Comparison of ENCODE assay signal across 6 cellular contexts in the genomic region with DNA sequence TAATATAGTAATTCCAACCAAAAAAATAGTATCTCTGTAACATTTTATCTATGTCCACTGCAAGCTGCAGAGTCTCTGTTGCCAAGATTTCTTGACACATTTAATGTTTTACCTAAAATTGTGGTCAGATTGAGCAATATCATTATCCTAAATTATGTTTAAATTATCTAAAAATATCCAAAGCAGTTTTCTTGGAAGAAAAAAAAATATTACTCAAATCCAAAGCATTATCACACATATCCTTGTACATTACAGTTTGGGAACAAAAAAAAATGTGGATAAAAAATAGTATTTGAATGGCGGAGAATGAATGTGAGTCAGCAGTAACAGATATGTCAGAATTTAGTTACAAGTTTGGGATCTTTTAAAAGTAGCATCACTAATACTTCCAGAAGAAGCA. TPM values are rescaled to one million over a fixed set of nuclear protein-coding genes. Genes with fewer than 3 reads are reported as not detected.
DNase-seq lines count a peak whose midpoint lies in the region; ATAC-seq, FAIRE-seq and TF ChIP-seq lines count a peak whose summit lies in the region.
"Not testable (repeated sequence)": the region's sequence is repeated elsewhere in the genome, so short reads cannot be mapped to it uniquely, and the experiment has no call there.

No MANE protein-coding gene starts in this region.

- peak overlapping the region; percentile 34 for H3K27ac Mint-ChIP-seq in activated naive CD8-positive, alpha-beta T cell

- H3K79me2 ChIP-seq in K562 (ENCODE audit: control insufficient read depth, insufficient read depth, low read length), result peaks cover 12% of the 10 kb centered on the region; the same call in 2 of the 3 replicates

- not testable (repeated sequence) for H2BK15ac ChIP-seq in IMR-90 (ENCODE audit: low read depth, low read length)

- H4K5ac ChIP-seq in IMR-90 (ENCODE audit: low read depth, low read length), result not testable (repeated sequence)

- H3K23ac ChIP-seq in IMR-90 (ENCODE audit: low read depth, low read length), result not testable (repeated sequence)

- not testable (repeated sequence) for H2BK120ac ChIP-seq in IMR-90 (ENCODE audit: low read depth, low read length)

- not testable (repeated sequence) for H4K8ac ChIP-seq in IMR-90 (ENCODE audit: low read depth in 2 of 2, low read length in 2 of 2)

- POLR2A ChIA-PET in IMR-90 (lab: Charles Lee; ENCODE audit: unreplicated experiment); K562 (lab: Yijun Ruan, JAX): not testable (repeated sequence)

- not testable (repeated sequence) for H4K20me1 ChIP-seq in IMR-90 (ENCODE audit: insufficient read depth, low read length); K562 (replicated peaks; ENCODE audit: control insufficient read depth, insufficient read depth, low read length)

- H2BK5ac ChIP-seq in IMR-90 (ENCODE audit: low read depth, low read length, poor library complexity, severe bottlenecking), result not testable (repeated sequence)

- not testable (repeated sequence) for H3K18ac ChIP-seq in IMR-90 (ENCODE audit: low read depth, low read length)

- FAIRE-seq in K562 (lab: Jason Lieb, UNC), result not testable (repeated sequence)

- peaks cover 10% of the 10 kb centered on the region for H3K36me3 Mint-ChIP-seq in activated naive CD8-positive, alpha-beta T cell

- WGBS in IMR-90 (ENCODE audit: extremely low coverage in 2 of 2, insufficient read length in 1 of 2), 2 experiments, result 100% methylated on average over 1 of the region's 1 CpG; no CpG with 5 or more reads in 1 of the 2 experiments
- WGBS in K562 (ENCODE audit: insufficient coverage, low coverage, missing lambda C conversion rate), result 100% methylated on average over 1 of the region's 1 CpG

- not testable (repeated sequence) for TF ChIP-seq POLR2A in IMR-90 (IDR thresholded peaks at IDR 0.05; ENCODE audit: low read depth, low read length); K562 (conservative IDR thresholded peaks at IDR 0.05)

- not testable (repeated sequence) for H2BK20ac ChIP-seq in IMR-90 (ENCODE audit: low read depth, low read length)

- not testable (repeated sequence) for H3K9me3 Mint-ChIP-seq in activated naive CD8-positive, alpha-beta T cell (ENCODE audit: low read depth)

- H3K4me3 Mint-ChIP-seq in activated naive CD8-positive, alpha-beta T cell, result not testable (repeated sequence)

- not testable (repeated sequence) for H3K9me3 ChIP-seq in IMR-90 (ENCODE audit: control insufficient read depth, insufficient read depth, low read length); K562 (replicated peaks; ENCODE audit: control insufficient read depth, insufficient read depth, low read depth, low read length)

- H3K4me1 Mint-ChIP-seq in activated naive CD8-positive, alpha-beta T cell (ENCODE audit: low read depth), result peaks cover 27% of the 10 kb centered on the region

- H3K4me3 ChIP-seq in IMR-90 (ENCODE audit: insufficient read depth, low read depth, low read length); K562; fibroblast of the aortic adventitia (ENCODE audit: low read depth, low read length): not testable (repeated sequence)

- not testable (repeated sequence) for H4K91ac ChIP-seq in IMR-90 (ENCODE audit: insufficient read depth, low read depth, low read length)

- ATAC-seq in IMR-90 (ENCODE audit: low read depth); K562: not testable (repeated sequence)

- CTCF ChIA-PET in IMR-90 (lab: Yijun Ruan, JAX); K562 (lab: Yijun Ruan, JAX; ENCODE audit: low intra/inter-chr PET ratio): not testable (repeated sequence)

- TF ChIP-seq CTCF in 22Rv1 (IDR thresholded peaks at IDR 0.05); IMR-90 (conservative IDR thresholded peaks at IDR 0.05; ENCODE audit: low read depth, low read length); VCaP (conservative IDR thresholded peaks at IDR 0.05); K562 (IDR thresholded peaks at IDR 0.05 in 2 of 3, conservative IDR thresholded peaks at IDR 0.05 in 1 of 3; ENCODE audit: insufficient read depth in 2 of 3, low read depth in 1 of 3, low read length in 3 of 3); fibroblast of the aortic adventitia (IDR thresholded peaks at IDR 0.05; ENCODE audit: insufficient read depth, low read length): not testable (repeated sequence)

- not testable (repeated sequence) for H3K4me2 ChIP-seq in IMR-90 (ENCODE audit: low read depth, low read length); K562 (ENCODE audit: insufficient read depth, low read length)

- H3K27me3 ChIP-seq in IMR-90 (ENCODE audit: control insufficient read depth, insufficient read depth, low read length); K562 (ENCODE audit: control insufficient read depth in 2 of 2, insufficient read depth in 2 of 2, low read length in 2 of 2): not testable (repeated sequence)

- not testable (repeated sequence) for TF ChIP-seq RAD21 in IMR-90 (IDR thresholded peaks at IDR 0.05; ENCODE audit: low read length); K562 (CRISPR knock-in tag; conservative IDR thresholded peaks at IDR 0.05 in 1 of 2, IDR thresholded peaks at IDR 0.05 in 1 of 2)

- not testable (repeated sequence) for H3K27me3 Mint-ChIP-seq in activated naive CD8-positive, alpha-beta T cell

- in situ Hi-C loops in IMR-90 (cut with MboI; ENCODE audit: low sequenced_read_pairs); K562 (cut with MboI): not testable (repeated sequence)

- H3K79me1 ChIP-seq in IMR-90 (ENCODE audit: low read depth in 1 of 2, low read length in 2 of 2), result peaks cover 14 to 32% of the 10 kb centered on the region in 2 experiments; a peak in 3 of 4 replicates

- H3K4me1 ChIP-seq in IMR-90 (ENCODE audit: control insufficient read depth, insufficient read depth, low read length); K562 (replicated peaks in 1 of 2; ENCODE audit: control insufficient read depth in 2 of 2, insufficient read depth in 2 of 2, low read length in 2 of 2): not testable (repeated sequence)

- not testable (repeated sequence) for H2AFZ ChIP-seq in IMR-90 (replicated peaks; ENCODE audit: low read length, poor library complexity); K562 (ENCODE audit: low read depth, low read length)

- dilution Hi-C loops in IMR-90 (cut with HindIII; ENCODE audit: low sequenced_read_pairs, unreplicated experiment), result not testable (repeated sequence)

- not testable (repeated sequence) for H2AK9ac ChIP-seq in IMR-90 (replicated peaks; ENCODE audit: low read depth, low read length, poor library complexity)

- not testable (repeated sequence) for H3K9me1 ChIP-seq in IMR-90 (ENCODE audit: insufficient read depth, low read length); K562 (ENCODE audit: control insufficient read depth, insufficient read depth, low read length)

- DNase-seq in IMR-90; K562 (ENCODE audit: extremely low read depth in 1 of 4, low spot score in 3 of 4): not testable (repeated sequence)
- DNase-seq in fibroblast of the aortic adventitia (ENCODE audit: low read depth), result peak; percentile 45

- not testable (repeated sequence) for H3K56ac ChIP-seq in IMR-90 (ENCODE audit: extremely low read depth, insufficient read depth, low read length)

- not testable (repeated sequence) for H3K4ac ChIP-seq in IMR-90 (ENCODE audit: low read depth, low read length)

- peak overlapping the region; percentile 63 for H3K27ac ChIP-seq in 22Rv1
- not testable (repeated sequence) for H3K27ac ChIP-seq in IMR-90 (ENCODE audit: insufficient read depth, low read length); K562 (ENCODE audit: extremely low read depth, low read depth, low read length)
- H3K27ac ChIP-seq in VCaP, result peak overlapping the region; percentile 86

- H2AK5ac ChIP-seq in IMR-90 (ENCODE audit: low read depth, low read length), result not testable (repeated sequence)

- TF ChIP-seq EP300 in K562 (IDR thresholded peaks at IDR 0.05; ENCODE audit: low read length), result not testable (repeated sequence)

- intact Hi-C loops in IMR-90 (cut with micrococcal nuclease); K562 (cut with micrococcal nuclease): not testable (repeated sequence)

- not testable (repeated sequence) for H3K9ac ChIP-seq in IMR-90 (ENCODE audit: low read depth, low read length); K562 (ENCODE audit: insufficient read depth in 1 of 2, low read depth in 2 of 2, low read length in 2 of 2)

- H3K36me3 ChIP-seq in IMR-90 (ENCODE audit: control insufficient read depth, insufficient read depth, low read length) (peaks cover 12% of the 10 kb centered on the region), K562 (ENCODE audit: control insufficient read depth, insufficient read depth, low read length) (peaks cover 49% of the 10 kb centered on the region)

- TSS peak; percentile 83 for BruUV-seq in IMR-90 (replicated peaks; lab: Mats Ljungman, UMichigan)
- BruUV-seq in K562 (replicated peaks; lab: Mats Ljungman, UMichigan), result not testable (repeated sequence)

- not testable (repeated sequence) for H3K14ac ChIP-seq in IMR-90 (replicated peaks; ENCODE audit: low read depth, low read length)

RNA-seq across cellular contexts. Expression of a gene that starts 12.2 kb away (rescaled TPM):
- total RNA-seq in IMR-90 (2012; rRNA removed), result 35.1 and 54.2 TPM in 2 replicates
- 64.5 and 73.5 TPM in 2 replicates for polyA plus RNA-seq in IMR-90 (2012; rRNA removed)
- 35.0 and 205 TPM in 2 replicates for polyA plus RNA-seq in IMR-90 (2012; cell fraction: cytosol; rRNA removed)
- polyA plus RNA-seq in IMR-90 (2012; cell fraction: nucleus; rRNA removed; ENCODE audit: low replicate concordance), result 37.9 and 38.3 TPM in 2 replicates
- total RNA-seq in K562 (2011; cell fraction: chromatin; rRNA removed; ENCODE audit: low replicate concordance), result 43.2 and 55.8 TPM in 2 replicates
- 42.0 and 45.9 TPM in 2 replicates for total RNA-seq in K562 (2011; cell fraction: nucleolus; rRNA removed)
- 49.2 and 65.0 TPM in 2 replicates for total RNA-seq in K562 (2011; cell fraction: nucleoplasm; rRNA removed)
- 23.3 and 28.2 TPM in 2 replicates for total RNA-seq in K562 (2014; rRNA removed)
- 44.0 and 45.6 TPM in 2 replicates for total RNA-seq in K562 (2014; rRNA removed; fragmentation: Illumina TruSeq; extraction: Trizol)
- 35.5 and 36.3 TPM in 2 replicates for total RNA-seq in K562 (2015; rRNA removed; fragmentation: Illumina TruSeq; extraction: Trizol)
- total RNA-seq in K562 (2021), result 22.7 and 24.0 TPM in 2 replicates
- polyA plus RNA-seq in K562 (2011; rRNA removed), result 50.7 and 52.0 TPM in 2 replicates
- polyA plus RNA-seq in K562 (2011; cell fraction: cytosol; rRNA removed), result 25.2 and 36.2 TPM in 2 replicates
- 20.3 and 25.9 TPM in 2 replicates for polyA plus RNA-seq in K562 (2011; cell fraction: nucleus; rRNA removed)
- 23.1 and 36.4 TPM in 2 replicates for polyA plus RNA-seq in K562 (2012)
- polyA plus RNA-seq in K562 (2014; fragmentation: Illumina TruSeq; extraction: Trizol), result 46.4 and 49.8 TPM in 2 replicates
- polyA plus RNA-seq in K562 (2014; fragmentation: Nextera tagmentation; extraction: Ambion mirVana), result 10 to 100 TPM; 30.0 to 32.5 TPM
- 35.7 and 40.2 TPM in 2 replicates for polyA plus RNA-seq in K562 (2014; rRNA removed)
- polyA minus RNA-seq in K562 (2011; rRNA and poly(A)+ RNA removed), result 44.5 and 49.8 TPM in 2 replicates
- 23.3 and 43.8 TPM in 2 replicates for polyA minus RNA-seq in K562 (2011; cell fraction: cytosol; rRNA and poly(A)+ RNA removed)
- polyA minus RNA-seq in K562 (2011; cell fraction: nucleus; rRNA and poly(A)+ RNA removed), result 9.3 and 15.6 TPM in 2 replicates
- total RNA-seq in fibroblast of the aortic adventitia (ENCODE audit: low replicate concordance), result 31.1 and 66.6 TPM in 2 replicates

RNA-seq across cellular contexts. Expression of a gene that starts 48.6 kb away (rescaled TPM):
- 365 and 423 TPM in 2 replicates for total RNA-seq in IMR-90 (2012; rRNA removed)
- polyA plus RNA-seq in IMR-90 (2012; rRNA removed), result 242 and 289 TPM in 2 replicates
- 103 and 148 TPM in 2 replicates for polyA plus RNA-seq in IMR-90 (2012; cell fraction: cytosol; rRNA removed)
- 46.1 and 144 TPM in 2 replicates for polyA plus RNA-seq in IMR-90 (2012; cell fraction: nucleus; rRNA removed; ENCODE audit: low replicate concordance)
- 105 and 116 TPM in 2 replicates for total RNA-seq in K562 (2011; cell fraction: chromatin; rRNA removed; ENCODE audit: low replicate concordance)
- total RNA-seq in K562 (2011; cell fraction: nucleolus; rRNA removed), result 68.0 and 70.9 TPM in 2 replicates
- 116 and 155 TPM in 2 replicates for total RNA-seq in K562 (2011; cell fraction: nucleoplasm; rRNA removed)
- total RNA-seq in K562 (2014; rRNA removed), result 224 and 228 TPM in 2 replicates
- 366 and 402 TPM in 2 replicates for total RNA-seq in K562 (2014; rRNA removed; fragmentation: Illumina TruSeq; extraction: Trizol)
- 319 and 320 TPM in 2 replicates for total RNA-seq in K562 (2015; rRNA removed; fragmentation: Illumina TruSeq; extraction: Trizol)
- 257 and 267 TPM in 2 replicates for total RNA-seq in K562 (2021)
- 155 and 168 TPM in 2 replicates for polyA plus RNA-seq in K562 (2011; rRNA removed)
- 84.1 and 126 TPM in 2 replicates for polyA plus RNA-seq in K562 (2011; cell fraction: cytosol; rRNA removed)
- 76.3 and 97.2 TPM in 2 replicates for polyA plus RNA-seq in K562 (2011; cell fraction: nucleus; rRNA removed)
- 230 and 274 TPM in 2 replicates for polyA plus RNA-seq in K562 (2012)
- polyA plus RNA-seq in K562 (2014; fragmentation: Illumina TruSeq; extraction: Trizol), result 343 and 365 TPM in 2 replicates
- 100 to 1,000 TPM; 293 to 301 TPM for polyA plus RNA-seq in K562 (2014; fragmentation: Nextera tagmentation; extraction: Ambion mirVana)
- polyA plus RNA-seq in K562 (2014; rRNA removed), result 221 and 243 TPM in 2 replicates
- 252 and 302 TPM in 2 replicates for polyA minus RNA-seq in K562 (2011; rRNA and poly(A)+ RNA removed)
- polyA minus RNA-seq in K562 (2011; cell fraction: cytosol; rRNA and poly(A)+ RNA removed), result 143 and 162 TPM in 2 replicates
- polyA minus RNA-seq in K562 (2011; cell fraction: nucleus; rRNA and poly(A)+ RNA removed), result 29.8 and 47.0 TPM in 2 replicates
- 91.3 and 277 TPM in 2 replicates for total RNA-seq in fibroblast of the aortic adventitia (ENCODE audit: low replicate concordance)
